ENCODE assay signal across 23 cellular contexts in the genomic region with DNA sequence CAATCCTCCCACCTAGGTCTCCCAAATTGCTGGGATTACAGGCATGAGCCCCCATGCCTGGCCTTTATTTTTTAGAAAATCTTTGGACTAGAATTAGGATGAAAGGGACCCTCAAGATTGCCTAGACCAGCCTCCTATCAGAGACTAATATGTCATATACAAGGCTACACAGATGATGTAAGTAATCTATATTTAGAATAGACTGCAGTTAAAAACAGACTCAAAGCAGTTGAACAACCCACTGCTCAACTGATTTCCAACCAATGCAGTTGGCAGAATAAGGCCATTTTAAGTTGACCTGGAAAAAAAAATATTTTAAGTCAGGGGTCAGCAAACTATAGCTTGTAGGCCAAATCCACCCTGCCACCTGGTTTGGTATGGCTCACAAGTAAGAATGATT. TPM values are rescaled to one million over a fixed set of nuclear protein-coding genes. Genes with fewer than 3 reads are reported as not detected.
"Had no signal": no experiment of that assay in that cellular context is flagged by ENCODE, and none has a peak within 500 bp of the region (broad histone marks: within the 10 kb centered on the region; RNA-seq: fewer than 3 reads in every experiment).

No MANE protein-coding gene starts in this region.

- H3K9me3 ChIP-seq: ascending aorta, body of pancreas had no signal

- H3K4me1 ChIP-seq: ascending aorta, body of pancreas had no signal

- H3K36me3 ChIP-seq: ascending aorta had no signal

- H3K27me3 ChIP-seq: ascending aorta, body of pancreas had no signal

- H3K27ac ChIP-seq: ascending aorta, body of pancreas, PC-9 had no signal

- DNase-seq: activated B cell treated with CpG ODN at 0.5 μM for 24 hours; activated CD4-positive, alpha-beta T cell treated with anti-CD3 and anti-CD28 coated beads for 1 hour; activated CD4-positive, alpha-beta T cell treated with anti-CD3 and anti-CD28 coated beads, Interleukin-2, amount 10 ng/mL, durations not matched to agents 24 days and 14 days; activated CD4-positive, alpha-beta T cell treated with anti-CD3 and anti-CD28 coated beads, Interleukin-2, amount 50 U/mL, for 48 hours; activated CD8-positive, alpha-beta memory T cell treated with anti-CD3 and anti-CD28 coated beads, Interleukin-2, amount 10 ng/mL, durations not matched to agents 7 days and 5 days; activated effector memory CD4-positive, alpha-beta T cell treated with Interleukin-2 at 50 U/mL for 16 hours; activated naive CD4-positive, alpha-beta T cell; activated T-cell treated with anti-CD3 and anti-CD28 coated beads, Interleukin-2, amount 50 U/mL, for 24 hours; body of pancreas; Karpas-422; MM.1S; NCI-H1105; NCI-H1436 treated with DMSO at 0.1 percent for 48 hours; NCI-H187; NCI-H2081; NCI-H446; NCI-H524; PC-9; SIG-M5; T-helper 17 cell; T-helper 9 cell had no signal

- H3K4me2 ChIP-seq: PC-9 had no signal

- ATAC-seq: activated CD8-positive, alpha-beta memory T cell treated with anti-CD3 and anti-CD28 coated beads, Interleukin-2, amount 10 ng/mL, durations not matched to agents 7 days and 5 days; body of pancreas; K562; T-helper 17 cell had no signal

- H3K4me3 ChIP-seq: ascending aorta, body of pancreas, K562, PC-9 had no signal

RNA-seq across cellular contexts. Expression of a gene that starts 27.7 kb away (rescaled TPM):
- total RNA-seq: ascending aorta had no signal
